ENCODE assay signal across 13 cellular contexts in genomic region chr18:66759017-66759416, GRCh38.
DNase-seq lines count a peak whose midpoint lies in the region; ATAC-seq and TF ChIP-seq lines count a peak whose summit lies in the region.
"Had no signal": no experiment of that assay in that cellular context is flagged by ENCODE, and none has a peak within 500 bp of the region (broad histone marks: within the 10 kb centered on the region; RNA-seq: fewer than 3 reads in every experiment).

No MANE protein-coding gene starts in this region.

- H3K79me1 ChIP-seq in mesendoderm (ENCODE audit: low read length), result no peaks in the 10 kb centered on the region

- H3K4me1 Mint-ChIP-seq in GM23338 (peaks cover 19% of the 10 kb centered on the region), WTC11 (peaks cover 29% of the 10 kb centered on the region)
- H3K4me1 Mint-ChIP-seq in CD4-positive, alpha-beta memory T cell, result no peaks in the 10 kb centered on the region
- H3K4me1 Mint-ChIP-seq: CD14-positive monocyte had no signal

- peaks cover 9% of the 10 kb centered on the region; the same call in 1 of the 2 replicates for H3K9me2 ChIP-seq in GM23338 (ENCODE audit: insufficient read depth)

- H3K23ac ChIP-seq in mesendoderm (ENCODE audit: low read length), result no peak overlapping the region

- CTCF ChIA-PET in WTC11 (lab: Charles Lee), result interaction anchor here (0.7 kb wide), 1 partner anchor 8 kb away, joined by 3 read pairs; no protein-coding TSS in a partner anchor
- CTCF ChIA-PET in CD4-positive, alpha-beta memory T cell (lab: Charles Lee; ENCODE audit: partially characterized antibody), result no interaction called here

- no peak for TF ChIP-seq CTCF in GM23338 (conservative IDR thresholded peaks at IDR 0.05; ENCODE audit: low read depth in 2 of 2)
- TF ChIP-seq CTCF in WTC11 (IDR thresholded peaks at IDR 0.05), result no peak

- no CpG with 5 or more reads among the region's 5 CpGs for WGBS in mesendoderm (ENCODE audit: extremely low coverage, insufficient coverage, low lambda C conversion rate)

- H3K4me3 Mint-ChIP-seq in GM23338, result no peak overlapping the region
- H3K4me3 Mint-ChIP-seq in WTC11, result no peak overlapping the region
- no peak overlapping the region for H3K4me3 Mint-ChIP-seq in CD4-positive, alpha-beta memory T cell
- H3K4me3 Mint-ChIP-seq: CD14-positive monocyte; CD8-positive, alpha-beta T cell had no signal

- no peak overlapping the region for H2BK5ac ChIP-seq in mesendoderm (ENCODE audit: low read length)

- no peak overlapping the region for H2AK5ac ChIP-seq in mesendoderm (ENCODE audit: low read length)

- no peak overlapping the region for H2AFZ ChIP-seq in GM23338

- H3K9ac ChIP-seq in HUES48 (ENCODE audit: low read depth, low read length), result no peak overlapping the region
- H3K9ac ChIP-seq in mesendoderm (ENCODE audit: low read length), result no peak overlapping the region
- H3K9ac ChIP-seq: BLaER1 had no signal

- no peaks in the 10 kb centered on the region for H3K9me3 ChIP-seq in HUES48 (ENCODE audit: control insufficient read depth, insufficient read depth, low read length)
- H3K9me3 ChIP-seq in CD4-positive, alpha-beta memory T cell (ENCODE audit: control insufficient read depth in 1 of 2, low read length in 2 of 2), result peaks cover 0 to 3% of the 10 kb centered on the region in 2 donors
- H3K9me3 ChIP-seq: BLaER1 had no signal

- H3K27me3 Mint-ChIP-seq in GM23338 (ENCODE audit: insufficient read depth, low read depth, poor library complexity) (peaks cover 2% of the 10 kb centered on the region), WTC11 (ENCODE audit: low read depth) (no peaks in the 10 kb centered on the region)
- H3K27me3 Mint-ChIP-seq in CD4-positive, alpha-beta memory T cell, result no peaks in the 10 kb centered on the region

- no peak overlapping the region for H3K18ac ChIP-seq in mesendoderm (ENCODE audit: low read length)

- H3K36me3 Mint-ChIP-seq in GM23338 (ENCODE audit: low read depth), result no peaks in the 10 kb centered on the region
- H3K36me3 Mint-ChIP-seq in WTC11, result no peaks in the 10 kb centered on the region
- no peaks in the 10 kb centered on the region for H3K36me3 Mint-ChIP-seq in CD4-positive, alpha-beta memory T cell
- H3K36me3 Mint-ChIP-seq: CD14-positive monocyte; CD8-positive, alpha-beta T cell had no signal

- no peak overlapping the region for H2BK120ac ChIP-seq in mesendoderm (ENCODE audit: low read depth, low read length)

- no peaks in the 10 kb centered on the region for H3K9me3 Mint-ChIP-seq in GM23338
- no peaks in the 10 kb centered on the region for H3K9me3 Mint-ChIP-seq in WTC11
- H3K9me3 Mint-ChIP-seq in CD4-positive, alpha-beta memory T cell, result peaks cover 0 to 5% (median under 1%) of the 10 kb centered on the region in 8 donors

- no peak overlapping the region for H3K4ac ChIP-seq in mesendoderm (ENCODE audit: low read depth, low read length)

- no peak overlapping the region for H3K27ac Mint-ChIP-seq in GM23338
- H3K27ac Mint-ChIP-seq in WTC11, result no peak overlapping the region; the same call in 1 of the 2 replicates
- no peak overlapping the region for H3K27ac Mint-ChIP-seq in CD4-positive, alpha-beta memory T cell
- H3K27ac Mint-ChIP-seq: CD14-positive monocyte; CD8-positive, alpha-beta T cell had no signal

- intact Hi-C loops in CD4-positive, alpha-beta memory T cell (cut with micrococcal nuclease), result no loop called here

- no peaks in the 10 kb centered on the region for H3F3A ChIP-seq in GM23338 (replicated peaks; ENCODE audit: low read depth)

- H3K56ac ChIP-seq in mesendoderm (ENCODE audit: low read length), result no peak overlapping the region

- POLR2A ChIA-PET in WTC11 (lab: Charles Lee), result no interaction called here
- POLR2A ChIA-PET in CD4-positive, alpha-beta memory T cell (lab: Charles Lee; ENCODE audit: partially characterized antibody), result no interaction called here

- H3K79me2 ChIP-seq in GM23338 (replicated peaks; ENCODE audit: insufficient read depth) (no peaks in the 10 kb centered on the region), mesendoderm (ENCODE audit: control insufficient read depth, insufficient read depth, low read length) (no peaks in the 10 kb centered on the region)

- H2BK15ac ChIP-seq in mesendoderm (replicated peaks; ENCODE audit: low read depth), result no peak overlapping the region

- H3K27ac ChIP-seq in GM23338 (ENCODE audit: low read depth) (no peak overlapping the region; the same call in 1 of the 2 replicates), HUES48 (ENCODE audit: low read depth, low read length) (no peak overlapping the region), mesendoderm (ENCODE audit: low read depth, low read length) (no peak overlapping the region)
- H3K27ac ChIP-seq in CD4-positive, alpha-beta memory T cell (ENCODE audit: low read depth, low read length), result no peak overlapping the region
- H3K27ac ChIP-seq: BLaER1 had no signal

- H4K5ac ChIP-seq in mesendoderm (ENCODE audit: low read length), result no peak overlapping the region

- H3K36me3 ChIP-seq in GM23338 (ENCODE audit: insufficient read depth) (no peaks in the 10 kb centered on the region), HUES48 (ENCODE audit: control insufficient read depth, insufficient read depth, low read length) (no peaks in the 10 kb centered on the region), mesendoderm (ENCODE audit: control insufficient read depth, insufficient read depth, low read length) (no peaks in the 10 kb centered on the region)
- no peaks in the 10 kb centered on the region for H3K36me3 ChIP-seq in CD4-positive, alpha-beta memory T cell (ENCODE audit: insufficient read depth, low read length)
- H3K36me3 ChIP-seq: BLaER1 had no signal

- H4K8ac ChIP-seq in mesendoderm (ENCODE audit: low read depth, low read length), result no peak overlapping the region

- peak overlapping the region; percentile 69 for H3K4me2 ChIP-seq in GM23338
- H3K4me2 ChIP-seq in mesendoderm (ENCODE audit: low read length), result no peak overlapping the region
- H3K4me2 ChIP-seq: BLaER1 had no signal

- H3K4me1 ChIP-seq in GM23338 (ENCODE audit: insufficient read depth) (peaks cover 23% of the 10 kb centered on the region), HUES48 (ENCODE audit: control insufficient read depth, insufficient read depth, low read length) (peaks cover 20% of the 10 kb centered on the region), mesendoderm (ENCODE audit: control insufficient read depth, low read depth, low read length) (no peaks in the 10 kb centered on the region)
- no peaks in the 10 kb centered on the region for H3K4me1 ChIP-seq in CD4-positive, alpha-beta memory T cell (ENCODE audit: insufficient read depth, low read length)
- H3K4me1 ChIP-seq: BLaER1 had no signal

- ATAC-seq in GM23338 (no peak), WTC11 (peak; percentile 24; the same call in 1 of the 2 replicates), HG03342 (IDR thresholded peaks at IDR 0.05; ENCODE audit: unreplicated experiment) (no peak)
- ATAC-seq: CD8-positive, alpha-beta T cell had no signal

- H4K20me1 ChIP-seq in GM23338 (replicated peaks; ENCODE audit: insufficient read depth), result no peaks in the 10 kb centered on the region
- H4K20me1 ChIP-seq: BLaER1 had no signal

- H3K27me3 ChIP-seq in GM23338 (ENCODE audit: insufficient read depth) (no peaks in the 10 kb centered on the region), HUES48 (ENCODE audit: control insufficient read depth, insufficient read depth, low read length) (no peaks in the 10 kb centered on the region), mesendoderm (ENCODE audit: insufficient read depth, low read length, poor library complexity) (no peaks in the 10 kb centered on the region)
- no peaks in the 10 kb centered on the region for H3K27me3 ChIP-seq in CD4-positive, alpha-beta memory T cell (ENCODE audit: insufficient read depth, low read length)
- H3K27me3 ChIP-seq: BLaER1 had no signal

- H3K4me3 ChIP-seq in GM23338 (peak overlapping the region; percentile 21; the same call in 1 of the 2 replicates), HUES48 (ENCODE audit: low read depth, low read length) (0 out of 2 replicates have a peak overlapping the region, but pooled peaks have one; percentile 40), mesendoderm (ENCODE audit: low read length) (no peak overlapping the region)
- H3K4me3 ChIP-seq in CD4-positive, alpha-beta memory T cell (ENCODE audit: low read length in 2 of 2), result no peak overlapping the region
- H3K4me3 ChIP-seq: BLaER1 had no signal

- DNase-seq in GM23338 (ENCODE audit: low spot score), result peak; percentile 11
- no peak for DNase-seq in WTC11 (ENCODE audit: low spot score)
- DNase-seq in mesendoderm, result peak; percentile 1
- DNase-seq in medulla oblongata (ENCODE audit: extremely low spot score), result no peak
- DNase-seq in CD4-positive, alpha-beta memory T cell, result no peak
- no peak for DNase-seq in NCI-H1930 (lab: John Stamatoyannopoulos, UW)
- DNase-seq: 8988T; Calu3; CD8-positive, alpha-beta T cell had no signal

TF ChIP-seq in GM23338, 12 proteins besides CTCF, POLR2A, EP300 and RAD21 (continues in another document):
- TF ChIP-seq ETS1 (IDR thresholded peaks at IDR 0.05) (no peak), CREB1 (CRISPR knock-in tag; IDR thresholded peaks at IDR 0.05; ENCODE audit: low read depth) (no peak)

TF ChIP-seq in WTC11, 78 proteins besides CTCF, POLR2A, EP300 and RAD21 (continues in another document):
- TF ChIP-seq HMGXB4 (CRISPR knock-in tag; IDR thresholded peaks at IDR 0.05) (no peak), FOXP1 (CRISPR knock-in tag; IDR thresholded peaks at IDR 0.05; ENCODE audit: borderline replicate concordance) (no peak), NR2C2 (CRISPR knock-in tag; IDR thresholded peaks at IDR 0.05) (no peak), ELF4 (CRISPR knock-in tag; IDR thresholded peaks at IDR 0.05; ENCODE audit: low read depth) (no peak), ZNF263 (CRISPR knock-in tag; IDR thresholded peaks at IDR 0.05; ENCODE audit: low read depth) (no peak), MXD4 (CRISPR knock-in tag; IDR thresholded peaks at IDR 0.05; ENCODE audit: borderline replicate concordance) (no peak), ATF3 (CRISPR knock-in tag; conservative IDR thresholded peaks at IDR 0.05) (no peak)

Comparison
In these comparisons a context has a peak if more than half of its experiments do, and no peak if none do; other contexts are left out.
1. DNase-seq: peak in GM23338 (single experiment) and mesendoderm (single experiment); none in WTC11 (single experiment), medulla oblongata (single experiment), CD4-positive, alpha-beta memory T cell (0 of 5) and NCI-H1930 (0 of 2).
2. H3K4me3 ChIP-seq: peak in GM23338 (single experiment) and HUES48 (single experiment); none in mesendoderm (single experiment) and CD4-positive, alpha-beta memory T cell (0 of 2).